Comparison of ENCODE assay signal across 15 cellular contexts in genomic region chr17:81641825-81642489, GRCh38. TPM values are rescaled to one million over a fixed set of nuclear protein-coding genes. Genes with fewer than 3 reads are reported as not detected.
DNase-seq lines count a peak whose midpoint lies in the region; ATAC-seq, FAIRE-seq and TF ChIP-seq lines count a peak whose summit lies in the region.
"Had no signal": no experiment of that assay in that cellular context is flagged by ENCODE, and none has a peak within 500 bp of the region (broad histone marks: within the 10 kb centered on the region; RNA-seq: fewer than 3 reads in every experiment).

No MANE protein-coding gene starts in this region.

- ATAC-seq in T-cell (replicated peaks in 1 of 4) = no peak
- ATAC-seq: psoas muscle had no signal

- no peak overlapping the region for H3K4me3 ChIP-seq in MG63
- no peak overlapping the region for H3K4me3 ChIP-seq in bronchial epithelial cell (ENCODE audit: low read depth, low read length)
- no peak overlapping the region for H3K4me3 ChIP-seq in mesendoderm (ENCODE audit: low read length)
- H3K4me3 ChIP-seq: psoas muscle, thoracic aorta had no signal

- no peak for TF ChIP-seq POLR2A in GM12892 (IDR thresholded peaks at IDR 0.05; ENCODE audit: low read depth, low read length)

- no peaks in the 10 kb centered on the region for H3K9me3 ChIP-seq in MG63
- H3K9me3 ChIP-seq: psoas muscle, thoracic aorta had no signal

- no peak overlapping the region for H3K18ac ChIP-seq in mesendoderm (ENCODE audit: low read length)

- H3K9ac ChIP-seq in mesendoderm (ENCODE audit: low read length) = no peak overlapping the region

- no peak overlapping the region for H3K4me2 ChIP-seq in mesendoderm (ENCODE audit: low read length)

- H3K27ac ChIP-seq in mesendoderm (ENCODE audit: low read depth, low read length) = no peak overlapping the region
- H3K27ac ChIP-seq: psoas muscle, thoracic aorta had no signal

- H2BK15ac ChIP-seq in mesendoderm (replicated peaks; ENCODE audit: low read depth) = no peak overlapping the region

- FAIRE-seq in bronchial epithelial cell (lab: Jason Lieb, UNC) = no peak
- FAIRE-seq in GM12892 (lab: Jason Lieb, UNC) = no peak

- peaks cover 0 to 7% (median 5%) of the 10 kb centered on the region in 3 donors for H3K4me1 Mint-ChIP-seq in T-cell

- H2AK5ac ChIP-seq in mesendoderm (ENCODE audit: low read length) = no peak overlapping the region

- no peak overlapping the region for H3K4ac ChIP-seq in mesendoderm (ENCODE audit: low read depth, low read length)

- no peak overlapping the region for H4K5ac ChIP-seq in mesendoderm (ENCODE audit: low read length)

- H3K56ac ChIP-seq in mesendoderm (ENCODE audit: low read length) = no peak overlapping the region

- no peaks in the 10 kb centered on the region for H3K36me3 Mint-ChIP-seq in T-cell
- H3K36me3 Mint-ChIP-seq: CD8-positive, alpha-beta memory T cell had no signal

- H3K79me1 ChIP-seq in mesendoderm (ENCODE audit: low read length) = no peaks in the 10 kb centered on the region

- DNase-seq in D341Med (ENCODE audit: low spot score) = peak; percentile 42
- peak; percentile 80 for DNase-seq in MG63
- peak; percentile 74 for DNase-seq in bronchial epithelial cell (ENCODE audit: low read depth)
- peak; percentile 31 for DNase-seq in mesendoderm
- no peak for DNase-seq in GM12892 (ENCODE audit: insufficient read length)
- no peak for DNase-seq in activated gamma-delta T cell treated with Interleukin-2 at 50 U/mL for 16 hours
- DNase-seq in T-cell = no peak
- DNase-seq in stimulated activated CD4-positive, alpha-beta T cell treated with anti-CD3 and anti-CD28 coated beads, Interleukin-4, amount 100 ng/mL, for 24 hours = no peak
- DNase-seq: activated CD4-positive, CD25-positive, alpha-beta regulatory T cell; CD8-positive, alpha-beta memory T cell; cerebellar nuclear complex; head of caudate nucleus; NCI-H2029 treated with DMSO at 0.1 percent for 48 hours; psoas muscle had no signal

- no peaks in the 10 kb centered on the region for H3K4me1 ChIP-seq in mesendoderm (ENCODE audit: control insufficient read depth, low read depth, low read length)

- H2BK120ac ChIP-seq in mesendoderm (ENCODE audit: low read depth, low read length) = no peak overlapping the region

- no CpG with 5 or more reads among the region's 17 CpGs for WGBS in mesendoderm (ENCODE audit: extremely low coverage, insufficient coverage, low lambda C conversion rate)

- TF ChIP-seq CTCF in bronchial epithelial cell (IDR thresholded peaks at IDR 0.05; ENCODE audit: insufficient read depth, low read length, severe bottlenecking) = no peak

- CTCF ChIA-PET in T-cell (lab: Charles Lee) = no interaction called here

- no peak overlapping the region for H3K23ac ChIP-seq in mesendoderm (ENCODE audit: low read length)

- no peaks in the 10 kb centered on the region for H3K27me3 Mint-ChIP-seq in T-cell

- no peaks in the 10 kb centered on the region for H3K36me3 ChIP-seq in MG63
- no peaks in the 10 kb centered on the region for H3K36me3 ChIP-seq in bronchial epithelial cell (ENCODE audit: control insufficient read depth, insufficient read depth, low read length)
- no peaks in the 10 kb centered on the region for H3K36me3 ChIP-seq in mesendoderm (ENCODE audit: control insufficient read depth, insufficient read depth, low read length)
- H3K36me3 ChIP-seq: thoracic aorta had no signal

- H3K79me2 ChIP-seq in mesendoderm (ENCODE audit: control insufficient read depth, insufficient read depth, low read length) = no peaks in the 10 kb centered on the region

- H3K27ac Mint-ChIP-seq in T-cell = no peak overlapping the region
- H3K27ac Mint-ChIP-seq: CD8-positive, alpha-beta memory T cell had no signal

- no peak overlapping the region for H3K4me3 Mint-ChIP-seq in T-cell
- H3K4me3 Mint-ChIP-seq: CD8-positive, alpha-beta memory T cell had no signal

- no peak overlapping the region for H2BK5ac ChIP-seq in mesendoderm (ENCODE audit: low read length)

- no peaks in the 10 kb centered on the region for H3K9me3 Mint-ChIP-seq in T-cell
- H3K9me3 Mint-ChIP-seq: CD8-positive, alpha-beta memory T cell had no signal

- H3K27me3 ChIP-seq in MG63 (no peaks in the 10 kb centered on the region), bronchial epithelial cell (ENCODE audit: control insufficient read depth, insufficient read depth, low read length) (peaks cover 1% of the 10 kb centered on the region), mesendoderm (ENCODE audit: insufficient read depth, low read length, poor library complexity) (no peaks in the 10 kb centered on the region)

- POLR2A ChIA-PET in T-cell (lab: Charles Lee) = no interaction called here

- no peak overlapping the region for H4K8ac ChIP-seq in mesendoderm (ENCODE audit: low read depth, low read length)

RNA-seq across cellular contexts. Expression of gene TSPAN10, which starts 5.0 kb away (rescaled TPM):
- total RNA-seq in MG63 (2014; rRNA removed; shearing (Covaris generic); ENCODE audit: low replicate concordance) = 2.6 and 3.7 TPM in 2 replicates
- total RNA-seq in bronchial epithelial cell (0.53 and 0.64 TPM in 2 replicates), T-cell (1 to 10 TPM in 2 of 5 donors, under 1 TPM in 3; 0.58 to 1.5 (median 0.66) TPM)
- polyA plus RNA-seq in mesendoderm (2013, experiment 1 of 2) = 0.20 TPM
- 0.28 TPM for polyA plus RNA-seq in mesendoderm (2013, experiment 2 of 2)
- 0.45 TPM for polyA plus RNA-seq in GM12892 (2012; ENCODE audit: missing spikeins)

RNA-seq across cellular contexts. Expression of gene NPLOC4, which starts 5.0 kb away (rescaled TPM):
- total RNA-seq in MG63 (2014; rRNA removed; shearing (Covaris generic); ENCODE audit: low replicate concordance) = 109 and 157 TPM in 2 replicates
- total RNA-seq in bronchial epithelial cell = 60.0 and 61.2 TPM in 2 replicates
- polyA plus RNA-seq in mesendoderm (2013, experiment 1 of 2) = 77.9 TPM
- 88.4 TPM for polyA plus RNA-seq in mesendoderm (2013, experiment 2 of 2)
- polyA plus RNA-seq in GM12892 (2012; ENCODE audit: missing spikeins) = 41.2 TPM
- 10 to 100 TPM; 79.0 to 96.1 (median 87.2) TPM for total RNA-seq in T-cell

RNA-seq across cellular contexts. Expression of gene PDE6G, which starts 14.4 kb away (rescaled TPM):
- total RNA-seq in MG63 (2014; rRNA removed; shearing (Covaris generic); ENCODE audit: low replicate concordance) = not detected in 2 replicates
- not detected in 2 replicates for total RNA-seq in bronchial epithelial cell
- polyA plus RNA-seq in mesendoderm (2013, experiment 1 of 2) = 7.8 TPM
- polyA plus RNA-seq in mesendoderm (2013, experiment 2 of 2) = 8.5 TPM
- 3.5 TPM for polyA plus RNA-seq in GM12892 (2012; ENCODE audit: missing spikeins)
- total RNA-seq in T-cell = 1 to 10 TPM in 4 of 5 donors, under 1 TPM in 1; 0.33 to 4.6 (median 1.8) TPM
- total RNA-seq: thoracic aorta had no signal

RNA-seq across cellular contexts. Expression of gene OXLD1, which starts 24.4 kb away (rescaled TPM):
- 61.1 and 64.7 TPM in 2 replicates for total RNA-seq in MG63 (2014; rRNA removed; shearing (Covaris generic); ENCODE audit: low replicate concordance)
- total RNA-seq in bronchial epithelial cell = 47.7 and 73.7 TPM in 2 replicates
- polyA plus RNA-seq in mesendoderm (2013, experiment 1 of 2) = 19.4 TPM
- polyA plus RNA-seq in mesendoderm (2013, experiment 2 of 2) = 20.6 TPM
- polyA plus RNA-seq in GM12892 (2012; ENCODE audit: missing spikeins) = 10.8 TPM
- 10 to 100 TPM; 34.1 to 93.3 (median 68.1) TPM for total RNA-seq in T-cell

RNA-seq across cellular contexts. Expression of gene CCDC137, which starts 24.6 kb away (rescaled TPM):
- 55.2 and 133 TPM in 2 replicates for total RNA-seq in MG63 (2014; rRNA removed; shearing (Covaris generic); ENCODE audit: low replicate concordance)
- total RNA-seq in bronchial epithelial cell (6.8 and 10.2 TPM in 2 replicates), T-cell (10 to 100 TPM; 15.9 to 33.9 (median 30.0) TPM)
- polyA plus RNA-seq in mesendoderm (2013, experiment 1 of 2) = 49.0 TPM
- 48.4 TPM for polyA plus RNA-seq in mesendoderm (2013, experiment 2 of 2)
- 14.9 TPM for polyA plus RNA-seq in GM12892 (2012; ENCODE audit: missing spikeins)

Comparison
In these comparisons a context has a peak if more than half of its experiments do, and no peak if none do; other contexts are left out.
1. DNase-seq: peak in D341Med (single experiment), MG63 (single experiment), bronchial epithelial cell (single experiment) and mesendoderm (single experiment); none in GM12892 (single experiment), activated gamma-delta T cell treated with Interleukin-2 at 50 U/mL for 16 hours (single experiment), T-cell (0 of 34) and stimulated activated CD4-positive, alpha-beta T cell treated with anti-CD3 and anti-CD28 coated beads, Interleukin-4, amount 100 ng/mL, for 24 hours (single experiment).